Comparison of ENCODE assay signal across 9 cellular contexts in the genomic region with DNA sequence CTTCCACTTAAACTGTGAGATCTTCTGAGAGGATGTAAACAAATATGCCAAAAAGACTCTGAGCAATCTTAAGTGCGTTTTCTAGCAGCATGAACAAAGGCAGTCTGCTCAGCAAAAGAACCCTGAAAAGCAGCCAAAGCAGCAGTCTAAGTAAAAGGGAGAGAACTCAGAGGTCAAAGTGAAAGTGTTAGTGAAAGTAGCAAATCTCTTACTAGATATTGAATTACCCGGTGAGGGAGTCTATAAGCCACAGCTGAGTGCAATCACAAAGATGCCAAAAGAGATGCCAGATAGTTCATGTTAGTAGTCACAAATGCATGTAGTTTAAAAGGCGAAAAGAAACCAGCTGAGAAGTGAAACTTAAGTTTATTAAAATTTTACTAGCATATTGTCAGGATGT.
DNase-seq lines count a peak whose midpoint lies in the region; ATAC-seq and TF ChIP-seq lines count a peak whose summit lies in the region.
"Had no signal": no experiment of that assay in that cellular context is flagged by ENCODE, and none has a peak within 500 bp of the region (broad histone marks: within the 10 kb centered on the region; RNA-seq: fewer than 3 reads in every experiment).

No MANE protein-coding gene starts in this region.

- no peak for TF ChIP-seq CTCF in choroid plexus epithelial cell (conservative IDR thresholded peaks at IDR 0.05; ENCODE audit: low read depth, low read length)

- no peak overlapping the region for H3K4me3 ChIP-seq in choroid plexus epithelial cell (ENCODE audit: low read depth, low read length)
- H3K4me3 ChIP-seq: right lobe of liver had no signal

- DNase-seq in EL (peak; percentile 16), choroid plexus epithelial cell (ENCODE audit: low read depth) (peak; percentile 77), globus pallidus (ENCODE audit: low spot score) (no peak), NCI-H2081 treated with DMSO at 0.1 percent for 48 hours (lab: John Stamatoyannopoulos, UW) (no peak), NCI-H1105 (lab: John Stamatoyannopoulos, UW) (no peak), retina (no peak)
- DNase-seq: right lobe of liver had no signal

- ATAC-seq in GM19438 (IDR thresholded peaks at IDR 0.05; ENCODE audit: low read depth, unreplicated experiment) (peak; percentile 99), HG03342 (IDR thresholded peaks at IDR 0.05; ENCODE audit: unreplicated experiment) (peak; percentile 99)

Comparison
In these comparisons a context has a peak if more than half of its experiments do, and no peak if none do; other contexts are left out.
1. DNase-seq: peak in EL (single experiment) and choroid plexus epithelial cell (single experiment); none in globus pallidus (single experiment), NCI-H2081 treated with DMSO at 0.1 percent for 48 hours (single experiment), NCI-H1105 (single experiment) and retina (single experiment).